19 cellular contexts compared by ENCODE assay signal in the genomic region with DNA sequence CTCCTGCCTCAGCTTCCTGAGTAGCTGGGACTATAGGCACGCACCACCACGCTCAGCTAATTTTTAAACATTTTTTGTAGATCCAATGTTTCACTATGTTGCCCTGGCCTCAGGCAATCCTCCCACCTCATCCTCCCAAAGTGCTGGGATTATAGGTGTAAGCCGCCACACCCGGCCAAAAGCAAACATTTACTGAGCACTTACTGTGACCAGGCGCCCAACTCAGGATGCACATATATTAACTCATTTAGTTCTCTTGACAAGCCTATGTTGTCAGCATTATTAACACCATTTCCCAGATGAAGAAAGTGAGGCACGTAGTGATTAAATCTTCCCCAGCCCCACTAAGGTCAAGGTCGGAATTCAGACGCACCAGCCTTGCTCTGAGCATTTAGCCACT. TPM values are rescaled to one million over a fixed set of nuclear protein-coding genes. Genes with fewer than 3 reads are reported as not detected.
DNase-seq lines count a peak whose midpoint lies in the region; ATAC-seq and TF ChIP-seq lines count a peak whose summit lies in the region.
"Had no signal": no experiment of that assay in that cellular context is flagged by ENCODE, and none has a peak within 500 bp of the region (broad histone marks: within the 10 kb centered on the region; RNA-seq: fewer than 3 reads in every experiment).

No MANE protein-coding gene starts in this region.

- intact Hi-C loops in cardiac septum (cut with DNase I) (loop anchor here (10.0 kb wide), 1 partner anchor 588 kb away; no protein-coding TSS in a partner anchor), left ventricle myocardium inferior (cut with micrococcal nuclease) (no loop called here), colonic mucosa (cut with DNase I) (no loop called here), dorsolateral prefrontal cortex (cut with DNase I) (loop anchor here in 1 of 2 donors (10.0 kb wide), 2 partner anchors 158 to 458 kb away; no protein-coding TSS in a partner anchor)

- H3K27me3 ChIP-seq in left ventricle myocardium inferior (ENCODE audit: low read depth) (peaks cover 13% of the 10 kb centered on the region), colonic mucosa (no peaks in the 10 kb centered on the region), dorsolateral prefrontal cortex (peaks cover 0 to 7% (median 0%) of the 10 kb centered on the region in 45 donors)
- H3K27me3 ChIP-seq: BLaER1 had no signal

- H3K36me3 Mint-ChIP-seq in neural crest cell (ENCODE audit: low read depth) = no peaks in the 10 kb centered on the region
- H3K36me3 Mint-ChIP-seq: CD14-positive monocyte; CD4-positive, alpha-beta memory T cell had no signal

- H3K9me3 ChIP-seq in left ventricle myocardium inferior (replicated peaks) = no peaks in the 10 kb centered on the region
- H3K9me3 ChIP-seq in colonic mucosa = no peaks in the 10 kb centered on the region
- H3K9me3 ChIP-seq: BLaER1, HAP-1 had no signal

- H3K4me3 ChIP-seq in left ventricle myocardium inferior (no peak overlapping the region), colonic mucosa (no peak overlapping the region), dorsolateral prefrontal cortex (no peak overlapping the region)
- H3K4me3 ChIP-seq: BLaER1, GM23248, HAP-1 had no signal

- H3K27me3 Mint-ChIP-seq in neural crest cell (ENCODE audit: low read depth) = peaks cover 2% of the 10 kb centered on the region

- H3K4me1 ChIP-seq in left ventricle myocardium inferior (peaks cover 43% of the 10 kb centered on the region), colonic mucosa (no peaks in the 10 kb centered on the region)

- no peak overlapping the region for H3K4me3 Mint-ChIP-seq in neural crest cell
- H3K4me3 Mint-ChIP-seq: CD4-positive, alpha-beta memory T cell had no signal

- DNase-seq in cardiac septum (ENCODE audit: low spot score) = peak; percentile 35
- no peak for DNase-seq in left ventricle myocardium inferior
- DNase-seq in colonic mucosa = peak; percentile 40
- no peak for DNase-seq in neural crest cell (ENCODE audit: low read depth, low spot score)
- no peak for DNase-seq in dorsolateral prefrontal cortex
- DNase-seq: 8988T; Calu3; CD4-positive, alpha-beta memory T cell; GM23248; IMR-90 had no signal

- no peaks in the 10 kb centered on the region for H3K9me3 Mint-ChIP-seq in neural crest cell
- H3K9me3 Mint-ChIP-seq: CD14-positive monocyte; CD4-positive, alpha-beta memory T cell had no signal

- no peak for TF ChIP-seq CTCF in left ventricle myocardium inferior (IDR thresholded peaks at IDR 0.05; ENCODE audit: borderline replicate concordance)
- TF ChIP-seq CTCF in colonic mucosa (IDR thresholded peaks at IDR 0.05) = no peak
- no peak for TF ChIP-seq CTCF in neural crest cell (conservative IDR thresholded peaks at IDR 0.05)
- no peak for TF ChIP-seq CTCF in dorsolateral prefrontal cortex (IDR thresholded peaks at IDR 0.05 in 54 of 56, conservative IDR thresholded peaks at IDR 0.05 in 2 of 56; ENCODE audit: low read depth in 1 of 56, partially characterized antibody in 56 of 56)

- no peak overlapping the region for H3K27ac ChIP-seq in left ventricle myocardium inferior (replicated peaks)
- no peak overlapping the region for H3K27ac ChIP-seq in colonic mucosa
- H3K27ac ChIP-seq in dorsolateral prefrontal cortex = no peak overlapping the region
- H3K27ac ChIP-seq: BLaER1, GM23248, HL-60 had no signal

- peak overlapping the region; percentile 27 for H3K27ac Mint-ChIP-seq in neural crest cell (ENCODE audit: unreplicated experiment)
- H3K27ac Mint-ChIP-seq: CD14-positive monocyte; CD4-positive, alpha-beta memory T cell had no signal

- peaks cover 11% of the 10 kb centered on the region for H3K4me1 Mint-ChIP-seq in neural crest cell
- H3K4me1 Mint-ChIP-seq: CD4-positive, alpha-beta memory T cell had no signal

- ATAC-seq in GM21367 (IDR thresholded peaks at IDR 0.05; ENCODE audit: unreplicated experiment) (no peak), HG02588 (IDR thresholded peaks at IDR 0.05; ENCODE audit: unreplicated experiment) (no peak)

- H3K36me3 ChIP-seq in left ventricle myocardium inferior (no peaks in the 10 kb centered on the region), colonic mucosa (no peaks in the 10 kb centered on the region)
- H3K36me3 ChIP-seq: BLaER1, HAP-1 had no signal

- H3K9ac ChIP-seq in colonic mucosa (ENCODE audit: low read depth in 2 of 2, low read length in 2 of 2) = no peak overlapping the region
- H3K9ac ChIP-seq: BLaER1, GM23248 had no signal

RNA-seq across cellular contexts. Expression of gene TMEM37, which starts 41.1 kb away (rescaled TPM):
- total RNA-seq in cardiac septum (1.5 TPM), left ventricle myocardium inferior (2.4 TPM), colonic mucosa (10 to 100 TPM; 24.3 to 52.1 TPM), neural crest cell (4.7 and 5.3 TPM in 2 replicates), dorsolateral prefrontal cortex (1 to 10 TPM in 55 of 120 experiments, under 1 TPM in 50, not detected in 15; 0.27 to 4.1 (median 1.0) TPM)
- total RNA-seq: GM23248 had no signal

RNA-seq across cellular contexts. Expression of gene SCTR, which starts 51.5 kb away (rescaled TPM):
- total RNA-seq in cardiac septum (0.59 TPM), left ventricle myocardium inferior (1.2 TPM), colonic mucosa (under 1 TPM; 0.25 to 0.27 TPM), neural crest cell (not detected in 2 replicates), dorsolateral prefrontal cortex (1 to 10 TPM in 23 of 120 experiments, under 1 TPM in 54, not detected in 43; 0.25 to 2.4 (median 0.74) TPM)
- total RNA-seq: A673; CD4-positive, alpha-beta memory T cell; GM23248; H4; HT1080; IMR-90 had no signal

Comparison
In these comparisons a context has a peak if more than half of its experiments do, and no peak if none do; other contexts are left out.
1. DNase-seq: peak in cardiac septum (single experiment) and colonic mucosa (single experiment); none in left ventricle myocardium inferior (single experiment), neural crest cell (single experiment) and dorsolateral prefrontal cortex (0 of 10).